ENCODE assay signal across 32 cellular contexts in genomic region chr1:74913978-74914377, GRCh38.
"Had no signal": no experiment of that assay in that cellular context is flagged by ENCODE, and none has a peak within 500 bp of the region (broad histone marks: within the 10 kb centered on the region; RNA-seq: fewer than 3 reads in every experiment).

No MANE protein-coding gene starts in this region.

- H3K36me3 ChIP-seq: adrenal gland, ascending aorta, brain microvascular endothelial cell, breast epithelium, cardiac muscle cell had no signal

- H3K4me3 ChIP-seq: adrenal gland, ascending aorta, body of pancreas, breast epithelium, cardiac muscle cell had no signal

- DNase-seq: activated effector memory CD4-positive, alpha-beta T cell treated with anti-CD3 and anti-CD28 coated beads, Interleukin-2, amount 50 U/mL, for 16 hours; activated effector memory CD4-positive, alpha-beta T cell treated with Interleukin-2 at 50 U/mL for 16 hours; activated gamma-delta T cell; activated gamma-delta T cell treated with Interleukin-2 at 50 U/mL for 16 hours; activated naive CD4-positive, alpha-beta T cell; activated naive CD4-positive, alpha-beta T cell treated with anti-CD3 and anti-CD28 coated beads for 36 hours; activated naive CD4-positive, alpha-beta T cell treated with anti-CD3 and anti-CD28 coated beads, Interleukin-2, amount 10 ng/mL, durations not matched to agents 7 days and 5 days; activated naive CD4-positive, alpha-beta T cell treated with anti-CD3 and anti-CD28 coated beads, Interleukin-2, amount 50 U/mL, for 16 hours; activated naive CD4-positive, alpha-beta T cell treated with Interleukin-2 at 50 U/mL for 16 hours; activated naive CD8-positive, alpha-beta T cell treated with anti-CD3 and anti-CD28 coated beads for 36 hours; activated naive CD8-positive, alpha-beta T cell treated with anti-CD3 and anti-CD28 coated beads, Interleukin-2, amount 10 ng/mL, durations not matched to agents 7 days and 5 days; activated naive CD8-positive, alpha-beta T cell treated with anti-CD3 and anti-CD28 coated beads, Interleukin-2, amount 50 U/mL, for 24 hours; activated T-cell treated with anti-CD3 and anti-CD28 coated beads, Interleukin-2, amount 50 U/mL, for 1 hour; activated T-cell treated with anti-CD3 and anti-CD28 coated beads, Interleukin-2, amount 50 U/mL, for 24 hours; activated T-cell treated with anti-CD3 and anti-CD28 coated beads, Interleukin-2, amount 50 U/mL, for 4 hours; activated T-cell treated with anti-CD3 and anti-CD28 coated beads, Interleukin-2, amount 50 U/mL, for 48 hours; activated T-cell treated with anti-CD3 and anti-CD28 coated beads, Interleukin-2, amount 50 U/mL, for 72 hours; adrenal gland; amniotic stem cell; amygdala; anterior cingulate cortex; aorta; body of pancreas; brain microvascular endothelial cell; caudate nucleus; central memory CD4-positive, alpha-beta T cell; cerebellar nuclear complex had no signal

- H3K27me3 ChIP-seq: adrenal gland, ascending aorta, body of pancreas, brain microvascular endothelial cell, breast epithelium, cardiac muscle cell had no signal

- ATAC-seq: activated naive CD4-positive, alpha-beta T cell treated with anti-CD3 and anti-CD28 coated beads, Interleukin-2, amount 50 U/mL, for 72 hours; activated naive CD8-positive, alpha-beta T cell treated with anti-CD3 and anti-CD28 coated beads, Interleukin-2, amount 50 U/mL, for 24 hours; activated T-cell treated with anti-CD3 and anti-CD28 coated beads, Interleukin-2, amount 50 U/mL, for 4 hours; activated T-cell treated with anti-CD3 and anti-CD28 coated beads, Interleukin-2, amount 50 U/mL, for 72 hours; activated T-helper 17 cell treated with anti-CD3 and anti-CD28 coated beads, Interleukin-2, amount 50 U/mL, for 72 hours; body of pancreas had no signal

- H3K27ac ChIP-seq: adrenal gland, ascending aorta, body of pancreas, brain microvascular endothelial cell, breast epithelium, cardiac muscle cell had no signal

- H3K9me3 ChIP-seq: adrenal gland, body of pancreas had no signal

- H3K4me1 ChIP-seq: adrenal gland, ascending aorta, body of pancreas, breast epithelium had no signal
